Comparison of ENCODE assay signal across 24 cellular contexts in genomic region chr16:4799171-4799855, GRCh38. TPM values are rescaled to one million over a fixed set of nuclear protein-coding genes. Genes with fewer than 3 reads are reported as not detected.
DNase-seq lines count a peak whose midpoint lies in the region; ATAC-seq and TF ChIP-seq lines count a peak whose summit lies in the region.
"Had no signal": no experiment of that assay in that cellular context is flagged by ENCODE, and none has a peak within 500 bp of the region (broad histone marks: within the 10 kb centered on the region; RNA-seq: fewer than 3 reads in every experiment).

No MANE protein-coding gene starts in this region.

- TF ChIP-seq CTCF in CD14-positive monocyte (IDR thresholded peaks at IDR 0.05) (no peak), LNCaP clone FGC (IDR thresholded peaks at IDR 0.05; ENCODE audit: control insufficient read depth, extremely low read depth, insufficient read depth) (no peak), progenitor cell of endocrine pancreas (IDR thresholded peaks at IDR 0.05; ENCODE audit: unreplicated experiment) (no peak)

- DNase-seq in CD14-positive monocyte (ENCODE audit: low spot score), result no peak
- no peak for DNase-seq in LNCaP clone FGC (ENCODE audit: low read depth)
- DNase-seq in progenitor cell of endocrine pancreas (ENCODE audit: low spot score, unreplicated experiment), result no peak
- no peak for DNase-seq in NCI-H510A treated with DMSO at 0.1 percent for 48 hours (lab: John Stamatoyannopoulos, UW)
- no peak for DNase-seq in activated T-cell treated with anti-CD3 and anti-CD28 coated beads, Interleukin-2, amount 50 U/mL, for 48 hours
- DNase-seq: activated CD4-positive, alpha-beta T cell treated with anti-CD3 and anti-CD28 coated beads for 1 hour; DMS79 treated with DMSO at 0.1 percent for 48 hours; kidney glomerular epithelial cell; mammary epithelial cell; NCI-H1092; NCI-H187; NCI-H2171 treated with DMSO at 0.1 percent for 48 hours; NCI-H524 treated with DMSO at 0.1 percent for 48 hours; occipital lobe; spleen; stimulated activated CD4-positive, alpha-beta T cell treated with anti-CD3 and anti-CD28 coated beads, Interleukin-4, amount 100 ng/mL, for 1 hour; stimulated activated naive CD4-positive, alpha-beta T cell; T-helper 1 cell; thyroid gland had no signal

- peaks cover 21 to 52% of the 10 kb centered on the region in 2 donors for H3K36me3 Mint-ChIP-seq in CD14-positive monocyte
- peaks cover 82% of the 10 kb centered on the region for H3K36me3 Mint-ChIP-seq in dendritic cell treated with granulocyte-macrophage colony-stimulating factor and Interleukin-4, amounts not matched to agents 40 ng/mL and 50 ng/mL, for 4 days (ENCODE audit: low read depth)
- H3K36me3 Mint-ChIP-seq in progenitor cell of endocrine pancreas (ENCODE audit: insufficient read depth), result peaks cover 2% of the 10 kb centered on the region
- H3K36me3 Mint-ChIP-seq: activated naive CD8-positive, alpha-beta T cell had no signal

- H3K27me3 Mint-ChIP-seq in CD14-positive monocyte (ENCODE audit: low read depth in 3 of 3) (no peaks in the 10 kb centered on the region), progenitor cell of endocrine pancreas (no peaks in the 10 kb centered on the region)
- H3K27me3 Mint-ChIP-seq in dendritic cell treated with granulocyte-macrophage colony-stimulating factor and Interleukin-4, amounts not matched to agents 40 ng/mL and 50 ng/mL, for 4 days, result no peaks in the 10 kb centered on the region
- H3K27me3 Mint-ChIP-seq: activated naive CD8-positive, alpha-beta T cell had no signal

- peak overlapping the region; percentile 52 for H3K4me3 ChIP-seq in LNCaP clone FGC (ENCODE audit: low read depth, low read length)
- H3K4me3 ChIP-seq: SJSA1, thyroid gland had no signal

- peaks cover 33% of the 10 kb centered on the region for H3K4me1 Mint-ChIP-seq in CD14-positive monocyte
- peaks cover 44% of the 10 kb centered on the region for H3K4me1 Mint-ChIP-seq in dendritic cell treated with granulocyte-macrophage colony-stimulating factor and Interleukin-4, amounts not matched to agents 40 ng/mL and 50 ng/mL, for 4 days (ENCODE audit: low read depth)
- H3K4me1 Mint-ChIP-seq in progenitor cell of endocrine pancreas (ENCODE audit: low read depth), result peaks cover 6% of the 10 kb centered on the region

- H3K4me3 Mint-ChIP-seq in CD14-positive monocyte (no peak overlapping the region), progenitor cell of endocrine pancreas (ENCODE audit: low read depth) (no peak overlapping the region)
- H3K4me3 Mint-ChIP-seq in dendritic cell treated with granulocyte-macrophage colony-stimulating factor and Interleukin-4, amounts not matched to agents 40 ng/mL and 50 ng/mL, for 4 days, result no peak overlapping the region
- H3K4me3 Mint-ChIP-seq: activated naive CD8-positive, alpha-beta T cell had no signal

- H3K27ac Mint-ChIP-seq in CD14-positive monocyte, result peak overlapping the region in 4 of 7 donors; percentile 38 to 71 (median 54)
- H3K27ac Mint-ChIP-seq in dendritic cell treated with granulocyte-macrophage colony-stimulating factor and Interleukin-4, amounts not matched to agents 40 ng/mL and 50 ng/mL, for 4 days, result peak overlapping the region; percentile 18
- peak overlapping the region; percentile 76 for H3K27ac Mint-ChIP-seq in progenitor cell of endocrine pancreas
- H3K27ac Mint-ChIP-seq: activated naive CD8-positive, alpha-beta T cell had no signal

- peaks cover 0 to 1% (median 0%) of the 10 kb centered on the region in 7 donors for H3K9me3 Mint-ChIP-seq in CD14-positive monocyte
- H3K9me3 Mint-ChIP-seq in dendritic cell treated with granulocyte-macrophage colony-stimulating factor and Interleukin-4, amounts not matched to agents 40 ng/mL and 50 ng/mL, for 4 days, result no peaks in the 10 kb centered on the region
- no peaks in the 10 kb centered on the region for H3K9me3 Mint-ChIP-seq in progenitor cell of endocrine pancreas (ENCODE audit: low read depth)

- intact Hi-C loops in CD14-positive monocyte (cut with micrococcal nuclease), result no loop called here
- intact Hi-C loops in dendritic cell treated with granulocyte-macrophage colony-stimulating factor and Interleukin-4, amounts not matched to agents 40 ng/mL and 50 ng/mL, for 4 days (cut with micrococcal nuclease), result no loop called here

- ATAC-seq in GM18873 (IDR thresholded peaks at IDR 0.05; ENCODE audit: low FRiP score, unreplicated experiment), result no peak
- ATAC-seq: Panc1 had no signal

RNA-seq across cellular contexts. Expression of gene ROGDI, which starts 3.1 kb away (rescaled TPM):
- 10 to 100 TPM; 40.9 to 54.4 TPM for polyA plus RNA-seq in CD14-positive monocyte
- total RNA-seq in progenitor cell of endocrine pancreas, result 43.6 and 44.1 TPM in 2 replicates

RNA-seq across cellular contexts. Expression of gene SMIM22, which starts 4.1 kb away (rescaled TPM):
- polyA plus RNA-seq in CD14-positive monocyte, result not detected
- total RNA-seq in progenitor cell of endocrine pancreas, result not detected in 2 replicates
- total RNA-seq: occipital lobe, SJSA1, spleen, thyroid gland had no signal
- polyA plus RNA-seq: spleen had no signal

RNA-seq across cellular contexts. Expression of gene SEPTIN12, which starts 11.2 kb away (rescaled TPM):
- not detected for polyA plus RNA-seq in CD14-positive monocyte
- total RNA-seq in progenitor cell of endocrine pancreas, result 0.78 TPM in 1 of 2 replicates, not detected in the other
- total RNA-seq: mammary epithelial cell, occipital lobe, SJSA1, spleen had no signal
- polyA plus RNA-seq: mammary epithelial cell had no signal

RNA-seq across cellular contexts. Expression of gene ZNF500, which starts 32.4 kb away (rescaled TPM):
- polyA plus RNA-seq in CD14-positive monocyte, result 1 to 10 TPM; 2.4 to 5.2 TPM
- total RNA-seq in progenitor cell of endocrine pancreas, result 23.5 and 23.9 TPM in 2 replicates

RNA-seq across cellular contexts. Expression of gene GLYR1, which starts 47.8 kb away (rescaled TPM):
- 10 to 100 TPM; 34.2 to 41.9 TPM for polyA plus RNA-seq in CD14-positive monocyte
- total RNA-seq in progenitor cell of endocrine pancreas, result 129 and 132 TPM in 2 replicates

Comparison
In these comparisons a context has a peak if more than half of its experiments do, and no peak if none do; other contexts are left out.
1. H3K27ac Mint-ChIP-seq: peak in every context shown above with its lines; median percentile 76 in progenitor cell of endocrine pancreas; 54 in CD14-positive monocyte; 18 in dendritic cell treated with granulocyte-macrophage colony-stimulating factor and Interleukin-4, amounts not matched to agents 40 ng/mL and 50 ng/mL, for 4 days.